6 cellular contexts compared by ENCODE assay signal in genomic region chr15:28592395-28592794, GRCh38. TPM values are rescaled to one million over a fixed set of nuclear protein-coding genes. Genes with fewer than 3 reads are reported as not detected.
"Had no signal": no experiment of that assay in that cellular context is flagged by ENCODE, and none has a peak within 500 bp of the region (broad histone marks: within the 10 kb centered on the region; RNA-seq: fewer than 3 reads in every experiment).

No MANE protein-coding gene starts in this region.

RNA-seq across cellular contexts. Expression of gene GOLGA6L25, which starts 39.0 kb away (rescaled TPM):
- total RNA-seq: GM23248, H1, H4, H7, H9, HFFc6 had no signal
- polyA plus RNA-seq: GM23248, H1 had no signal

RNA-seq across cellular contexts. Expression of gene GOLGA8G, which starts 59.6 kb away (rescaled TPM):
- total RNA-seq: GM23248, H1, H4, H7, H9 had no signal
- polyA plus RNA-seq: GM23248, H1 had no signal
